Comparison of ENCODE assay signal across 1 cellular context in genomic region chr5:150503386-150503785, GRCh38.
TF ChIP-seq lines count a peak whose summit lies in the region.

No MANE protein-coding gene starts in this region.

TF ChIP-seq in K562, 482 proteins besides CTCF, POLR2A, EP300 and RAD21:
- 0 out of 2 replicates have a peak, but pooled peaks have one; percentile 8 for TF ChIP-seq EGR1 (conservative IDR thresholded peaks at IDR 0.05)
- TF ChIP-seq ZKSCAN1 (IDR thresholded peaks at IDR 0.05; ENCODE audit: low read depth, low read length) = no peak
